Comparison of ENCODE assay signal across 1 cellular context in the genomic region with DNA sequence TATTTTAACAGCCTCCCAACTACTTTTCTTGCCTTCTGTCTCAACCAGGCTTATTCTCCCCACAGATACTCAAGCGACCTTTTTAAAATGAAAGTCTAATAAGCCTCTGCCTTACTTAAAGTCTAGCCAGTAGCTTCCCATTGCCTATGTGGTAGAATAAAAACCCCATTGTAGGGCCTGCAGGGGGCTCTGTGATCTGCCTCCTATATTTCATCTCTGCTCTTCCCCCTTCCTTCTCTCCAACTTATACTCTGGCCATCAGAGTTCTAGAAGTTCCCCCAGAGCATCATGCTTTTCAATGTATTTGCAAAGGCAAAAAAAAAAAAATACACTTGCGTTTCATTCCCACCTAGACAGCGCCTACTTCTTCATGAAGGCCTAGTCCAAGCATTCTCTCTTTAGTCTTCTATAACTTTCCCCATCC.
TF ChIP-seq lines count a peak whose summit lies in the region.

No MANE protein-coding gene starts in this region.

TF ChIP-seq in HepG2, 621 proteins besides CTCF, POLR2A, EP300 and RAD21 (continued from another document):
- TF ChIP-seq, protein P1, sequence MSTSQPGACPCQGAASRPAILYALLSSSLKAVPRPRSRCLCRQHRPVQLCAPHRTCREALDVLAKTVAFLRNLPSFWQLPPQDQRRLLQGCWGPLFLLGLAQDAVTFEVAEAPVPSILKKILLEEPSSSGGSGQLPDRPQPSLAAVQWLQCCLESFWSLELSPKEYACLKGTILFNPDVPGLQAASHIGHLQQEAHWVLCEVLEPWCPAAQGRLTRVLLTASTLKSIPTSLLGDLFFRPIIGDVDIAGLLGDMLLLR (CRISPR knock-in tag; IDR thresholded peaks at IDR 0.05): no peak
- TF ChIP-seq ASH2L (IDR thresholded peaks at IDR 0.05; ENCODE audit: insufficient read length, low read depth, low read length): no peak
- TF ChIP-seq, protein P2, sequence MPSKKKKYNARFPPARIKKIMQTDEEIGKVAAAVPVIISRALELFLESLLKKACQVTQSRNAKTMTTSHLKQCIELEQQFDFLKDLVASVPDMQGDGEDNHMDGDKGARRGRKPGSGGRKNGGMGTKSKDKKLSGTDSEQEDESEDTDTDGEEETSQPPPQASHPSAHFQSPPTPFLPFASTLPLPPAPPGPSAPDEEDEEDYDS (CRISPR knock-in tag; IDR thresholded peaks at IDR 0.05): no peak
